23 cellular contexts compared by ENCODE assay signal in the genomic region with DNA sequence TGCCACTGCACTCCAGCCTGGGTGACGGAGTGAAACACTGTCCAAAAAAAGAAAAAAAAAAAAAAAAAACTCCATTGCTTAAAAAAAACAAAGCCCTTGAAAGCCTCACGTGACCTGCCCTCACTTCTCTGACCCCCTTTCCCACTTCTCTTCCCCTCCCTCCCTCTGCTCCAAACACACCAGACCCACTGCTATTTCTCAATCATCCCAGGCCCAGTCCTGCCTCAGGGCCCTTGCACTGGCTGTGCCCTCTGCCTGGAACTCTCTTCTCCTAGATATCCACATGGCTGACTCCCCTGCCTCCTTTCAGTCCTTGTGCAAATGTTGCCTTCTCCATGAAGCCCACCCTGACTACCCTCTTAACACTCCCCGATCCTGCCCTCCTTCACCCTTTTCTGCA.
"Had no signal": no experiment of that assay in that cellular context is flagged by ENCODE, and none has a peak within 500 bp of the region (broad histone marks: within the 10 kb centered on the region; RNA-seq: fewer than 3 reads in every experiment).

No MANE protein-coding gene starts in this region.

- H3K79me2 ChIP-seq: hepatocyte had no signal

- ATAC-seq: activated T-cell treated with anti-CD3 and anti-CD28 coated beads, Interleukin-2, amount 50 U/mL, for 72 hours; gastroesophageal sphincter; left cardiac atrium; left ventricle myocardium superior; mucosa of descending colon had no signal

- H3K9me3 ChIP-seq: gastroesophageal sphincter, mucosa of descending colon, ovary, right lobe of liver, thyroid gland, upper lobe of right lung had no signal

- H3K27ac Mint-ChIP-seq: activated B cell treated with CpG ODN at 0.5 μM for 24 hours; activated T-cell treated with anti-CD3 and anti-CD28 coated beads, Interleukin-2, amount 50 U/mL, for 72 hours; nephron progenitor cell; progenitor cell of endocrine pancreas; stimulated activated naive CD8-positive, alpha-beta T cell treated with anti-CD3 and anti-CD28 coated beads, Interleukin-15, Interleukin-2, amounts not matched to agents 100 ng/mL and 50 ng/mL, for 24 hours had no signal

- H3K27ac ChIP-seq: gastroesophageal sphincter, hepatocyte, ovary, right lobe of liver, thyroid gland, upper lobe of right lung had no signal

- H2AFZ ChIP-seq: hepatocyte had no signal

- H3K36me3 ChIP-seq: gastroesophageal sphincter, ovary, right lobe of liver, thyroid gland, upper lobe of right lung had no signal

- H3K9me3 Mint-ChIP-seq: activated B cell treated with CpG ODN at 0.5 μM for 24 hours; activated T-cell treated with anti-CD3 and anti-CD28 coated beads, Interleukin-2, amount 50 U/mL, for 72 hours; nephron progenitor cell; stimulated activated naive CD8-positive, alpha-beta T cell treated with anti-CD3 and anti-CD28 coated beads, Interleukin-15, Interleukin-2, amounts not matched to agents 100 ng/mL and 50 ng/mL, for 24 hours had no signal

- H3K4me3 Mint-ChIP-seq: activated B cell treated with CpG ODN at 0.5 μM for 24 hours; activated T-cell treated with anti-CD3 and anti-CD28 coated beads, Interleukin-2, amount 50 U/mL, for 72 hours; nephron progenitor cell; stimulated activated naive CD8-positive, alpha-beta T cell treated with anti-CD3 and anti-CD28 coated beads, Interleukin-15, Interleukin-2, amounts not matched to agents 100 ng/mL and 50 ng/mL, for 24 hours had no signal

- H3K4me2 ChIP-seq: hepatocyte had no signal

- H3K4me3 ChIP-seq: gastroesophageal sphincter, hepatocyte, mucosa of descending colon, ovary, right lobe of liver, thyroid gland, upper lobe of right lung had no signal

- H3K27me3 ChIP-seq: hepatocyte, ovary, right lobe of liver, thyroid gland, upper lobe of right lung had no signal

- DNase-seq: activated B cell treated with CpG ODN at 0.5 μM for 24 hours; activated naive CD4-positive, alpha-beta T cell; activated T-cell treated with anti-CD3 and anti-CD28 coated beads for 4 hours; activated T-cell treated with anti-CD3 and anti-CD28 coated beads, Interleukin-2, amount 50 U/mL, for 72 hours; amygdala; cortex of kidney; left cardiac atrium; left ventricle myocardium superior; mucosa of descending colon; nephron progenitor cell; ovary; right lobe of liver; stimulated activated CD4-positive, alpha-beta T cell treated with anti-CD3 and anti-CD28 coated beads, Interleukin-12 subunit alpha, Interleukin-12 subunit beta, amount 100 ng/mL, for 4 hours; stimulated activated CD4-positive, alpha-beta T cell treated with anti-CD3 and anti-CD28 coated beads, Interleukin-4, amount 100 ng/mL, for 1 hour; T-helper 2 cell; upper lobe of right lung had no signal

- FAIRE-seq: endothelial cell of umbilical vein, keratinocyte had no signal
